ENCODE assay signal across 9 cellular contexts in the genomic region with DNA sequence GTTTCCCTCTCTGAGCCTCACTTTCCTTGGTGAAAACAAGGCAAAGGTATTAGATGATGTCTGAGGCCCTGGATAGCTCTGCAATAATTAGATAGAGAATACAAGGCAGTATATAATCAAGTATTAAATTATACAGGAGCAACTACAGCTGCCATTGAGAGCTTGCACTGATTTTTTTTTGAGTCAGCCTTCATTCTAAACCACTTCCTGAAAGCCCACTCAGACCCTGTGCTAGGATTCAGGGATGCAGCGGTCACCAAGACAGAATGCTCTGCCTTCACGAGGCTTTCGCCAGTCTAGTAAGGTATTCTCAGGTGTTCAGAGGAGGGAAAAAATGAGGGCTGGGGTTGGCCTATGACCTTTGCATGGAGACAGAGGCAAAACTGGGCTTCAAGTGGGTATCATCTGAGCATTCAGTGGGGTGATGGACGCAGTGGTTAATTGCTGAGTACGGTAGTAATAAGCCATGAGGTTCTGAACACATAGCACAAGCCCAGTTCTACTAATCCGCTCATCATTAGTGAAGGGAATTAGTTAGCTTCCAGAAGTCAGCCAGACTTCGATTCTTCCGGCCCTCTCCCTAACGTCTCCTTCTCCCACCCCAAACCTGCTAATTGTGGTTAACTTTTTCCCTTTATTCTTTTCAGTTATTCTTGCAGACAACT. TPM values are rescaled to one million over a fixed set of nuclear protein-coding genes. Genes with fewer than 3 reads are reported as not detected.
DNase-seq lines count a peak whose midpoint lies in the region; ATAC-seq and TF ChIP-seq lines count a peak whose summit lies in the region.
"Had no signal": no experiment of that assay in that cellular context is flagged by ENCODE, and none has a peak within 500 bp of the region (broad histone marks: within the 10 kb centered on the region; RNA-seq: fewer than 3 reads in every experiment).

No MANE protein-coding gene starts in this region.

- no peak overlapping the region for H4K8ac ChIP-seq in mesenchymal stem cell (ENCODE audit: low read length)

- no peak for TF ChIP-seq CTCF in tibial nerve (IDR thresholded peaks at IDR 0.05)

- no peak for TF ChIP-seq POLR2A in tibial nerve (IDR thresholded peaks at IDR 0.05)

- peak overlapping the region in 1 of 2 experiments; percentile 31 for H3K18ac ChIP-seq in mesenchymal stem cell (ENCODE audit: low read depth in 1 of 2, low read length in 2 of 2)

- H3K27ac ChIP-seq in mesenchymal stem cell (ENCODE audit: low read length, poor library complexity, severe bottlenecking) (no peak overlapping the region), tibial nerve (peak overlapping the region; percentile 85 to 97 (median 92))

- peaks cover 0 to 8% of the 10 kb centered on the region in 2 experiments for H3K36me3 ChIP-seq in mesenchymal stem cell (ENCODE audit: control insufficient read depth in 1 of 2, insufficient read depth in 2 of 2, low read depth in 1 of 2, low read length in 2 of 2)
- H3K36me3 ChIP-seq in tibial nerve = no peaks in the 10 kb centered on the region

- H2AFZ ChIP-seq in mesenchymal stem cell (ENCODE audit: low read depth, low read length) = no peak overlapping the region

- TF ChIP-seq EP300 in tibial nerve (IDR thresholded peaks at IDR 0.05) = no peak

- H3K27me3 Mint-ChIP-seq in activated naive CD4-positive, alpha-beta T cell treated with anti-CD3 and anti-CD28 coated beads, Interleukin-2, amount 10 ng/mL, durations not matched to agents 7 days and 5 days = peaks cover 13% of the 10 kb centered on the region
- no peaks in the 10 kb centered on the region for H3K27me3 Mint-ChIP-seq in activated naive CD8-positive, alpha-beta T cell treated with anti-CD3 and anti-CD28 coated beads for 36 hours

- H3K4me3 Mint-ChIP-seq in activated naive CD4-positive, alpha-beta T cell treated with anti-CD3 and anti-CD28 coated beads, Interleukin-2, amount 10 ng/mL, durations not matched to agents 7 days and 5 days = peak overlapping the region; percentile 100
- H3K4me3 Mint-ChIP-seq in activated naive CD8-positive, alpha-beta T cell treated with anti-CD3 and anti-CD28 coated beads for 36 hours = peak overlapping the region; percentile 76

- ATAC-seq in HG03135 (IDR thresholded peaks at IDR 0.05; ENCODE audit: unreplicated experiment) = no peak
- no peak for ATAC-seq in GM18517 (IDR thresholded peaks at IDR 0.05; ENCODE audit: unreplicated experiment)

- no peak overlapping the region for H2BK15ac ChIP-seq in mesenchymal stem cell (ENCODE audit: low read depth, poor library complexity, severe bottlenecking)

- H3K4me1 ChIP-seq in mesenchymal stem cell (ENCODE audit: control insufficient read depth, insufficient read depth, low read depth, low read length) (peaks cover 17% of the 10 kb centered on the region), tibial nerve (peaks cover 0 to 69% (median 40%) of the 10 kb centered on the region in 4 donors)

- no peak overlapping the region for H2AK5ac ChIP-seq in mesenchymal stem cell (ENCODE audit: low read length, severe bottlenecking)

- no peak overlapping the region for H2BK5ac ChIP-seq in mesenchymal stem cell (ENCODE audit: low read depth, low read length, poor library complexity, severe bottlenecking)

- CTCF ChIA-PET in activated naive CD4-positive, alpha-beta T cell treated with anti-CD3 and anti-CD28 coated beads, Interleukin-2, amount 10 ng/mL, durations not matched to agents 7 days and 5 days (lab: Charles Lee) = interaction anchor here (2.4 kb wide), 1 partner anchor 14 kb away, joined by 7 read pairs; no protein-coding TSS in a partner anchor

- no peaks in the 10 kb centered on the region for H3K9me3 Mint-ChIP-seq in activated naive CD4-positive, alpha-beta T cell treated with anti-CD3 and anti-CD28 coated beads, Interleukin-2, amount 10 ng/mL, durations not matched to agents 7 days and 5 days
- no peaks in the 10 kb centered on the region for H3K9me3 Mint-ChIP-seq in activated naive CD8-positive, alpha-beta T cell treated with anti-CD3 and anti-CD28 coated beads for 36 hours

- peak overlapping the region; percentile 99 for H3K9ac ChIP-seq in mesenchymal stem cell (ENCODE audit: low read length)

- H4K91ac ChIP-seq in mesenchymal stem cell (ENCODE audit: low read length) = no peak overlapping the region

- no peak overlapping the region for H3K23ac ChIP-seq in mesenchymal stem cell (ENCODE audit: low read length in 2 of 2)

- H3K4ac ChIP-seq in mesenchymal stem cell (ENCODE audit: low read depth in 1 of 2, low read length in 2 of 2) = peak overlapping the region in 1 of 2 experiments; percentile 75

- no peaks in the 10 kb centered on the region for H3K27me3 ChIP-seq in mesenchymal stem cell (ENCODE audit: control insufficient read depth in 1 of 2, insufficient read depth in 1 of 2, low read length in 2 of 2)
- H3K27me3 ChIP-seq in tibial nerve = no peaks in the 10 kb centered on the region

- no peaks in the 10 kb centered on the region for H3K79me1 ChIP-seq in mesenchymal stem cell (replicated peaks; ENCODE audit: low read length, poor library complexity, severe bottlenecking)

- H3K9me3 ChIP-seq in mesenchymal stem cell (ENCODE audit: control insufficient read depth, low read length) (no peaks in the 10 kb centered on the region), tibial nerve (no peaks in the 10 kb centered on the region)

- H2BK120ac ChIP-seq in mesenchymal stem cell (ENCODE audit: low read depth, low read length) = no peak overlapping the region

- peak overlapping the region; percentile 30 for H3K27ac Mint-ChIP-seq in activated naive CD4-positive, alpha-beta T cell treated with anti-CD3 and anti-CD28 coated beads, Interleukin-2, amount 10 ng/mL, durations not matched to agents 7 days and 5 days
- peak overlapping the region; percentile 67 for H3K27ac Mint-ChIP-seq in activated naive CD8-positive, alpha-beta T cell treated with anti-CD3 and anti-CD28 coated beads for 36 hours

- peak overlapping the region; percentile 27 for H3K4me2 ChIP-seq in mesenchymal stem cell (ENCODE audit: low read length, poor library complexity, severe bottlenecking)

- H3K4me1 Mint-ChIP-seq in activated naive CD4-positive, alpha-beta T cell treated with anti-CD3 and anti-CD28 coated beads, Interleukin-2, amount 10 ng/mL, durations not matched to agents 7 days and 5 days = peaks cover 66% of the 10 kb centered on the region
- peaks cover 59% of the 10 kb centered on the region for H3K4me1 Mint-ChIP-seq in activated naive CD8-positive, alpha-beta T cell treated with anti-CD3 and anti-CD28 coated beads for 36 hours

- peaks cover 43% of the 10 kb centered on the region for H3K36me3 Mint-ChIP-seq in activated naive CD4-positive, alpha-beta T cell treated with anti-CD3 and anti-CD28 coated beads, Interleukin-2, amount 10 ng/mL, durations not matched to agents 7 days and 5 days
- H3K36me3 Mint-ChIP-seq in activated naive CD8-positive, alpha-beta T cell treated with anti-CD3 and anti-CD28 coated beads for 36 hours = peaks cover 26% of the 10 kb centered on the region

- no peak overlapping the region for H2BK12ac ChIP-seq in mesenchymal stem cell (ENCODE audit: low read length in 2 of 2)

- H3K4me3 ChIP-seq in mesenchymal stem cell (ENCODE audit: insufficient read depth in 1 of 2, low read depth in 1 of 2, low read length in 2 of 2) = peak overlapping the region in 1 of 2 experiments; percentile 86
- peak overlapping the region in 2 of 4 donors; percentile 69 for H3K4me3 ChIP-seq in tibial nerve

- WGBS in mesenchymal stem cell = 79% methylated on average over 8 of the region's 9 CpGs
- WGBS in tibial nerve, 2 donors = 53 to 56% methylated on average over 9 of the region's 9 CpGs

- DNase-seq in activated naive CD4-positive, alpha-beta T cell treated with anti-CD3 and anti-CD28 coated beads, Interleukin-2, amount 10 ng/mL, durations not matched to agents 7 days and 5 days = no peak
- DNase-seq in activated naive CD4-positive, alpha-beta T cell treated with Interleukin-2 at 50 U/mL for 16 hours = no peak
- DNase-seq in activated naive CD8-positive, alpha-beta T cell treated with anti-CD3 and anti-CD28 coated beads for 36 hours = no peak
- DNase-seq in mesenchymal stem cell = no peak
- DNase-seq in tibial nerve (ENCODE audit: low spot score in 2 of 2) = no peak
- DNase-seq in NCI-H1436 (lab: John Stamatoyannopoulos, UW) = no peak
- DNase-seq: activated CD8-positive, alpha-beta memory T cell treated with anti-CD3 and anti-CD28 coated beads, Interleukin-2, amount 50 U/mL, for 4 hours had no signal

- H3K14ac ChIP-seq in mesenchymal stem cell (ENCODE audit: low read length in 2 of 2) = peak overlapping the region in 1 of 2 experiments; percentile 11

RNA-seq across cellular contexts. Expression of gene VGLL4, which starts 3.6 kb away (rescaled TPM):
- total RNA-seq in activated naive CD8-positive, alpha-beta T cell treated with anti-CD3 and anti-CD28 coated beads for 36 hours = 10 to 100 TPM; 44.0 to 44.8 TPM
- polyA plus RNA-seq in mesenchymal stem cell (2013, experiment 1 of 2) = 73.9 TPM
- polyA plus RNA-seq in mesenchymal stem cell (2013, experiment 2 of 2) = 71.8 TPM
- total RNA-seq in tibial nerve = 100 to 1,000 TPM; 106 to 205 (median 110) TPM
